ENCODE assay signal across 17 cellular contexts in genomic region chr4:188221090-188221489, GRCh38.
DNase-seq lines count a peak whose midpoint lies in the region; ATAC-seq and TF ChIP-seq lines count a peak whose summit lies in the region.
"Had no signal": no experiment of that assay in that cellular context is flagged by ENCODE, and none has a peak within 500 bp of the region (broad histone marks: within the 10 kb centered on the region; RNA-seq: fewer than 3 reads in every experiment).

No MANE protein-coding gene starts in this region.

- no peak for TF ChIP-seq CTCF in PC-3 (conservative IDR thresholded peaks at IDR 0.05; ENCODE audit: low read depth, low read length)
- no peak for TF ChIP-seq CTCF in MCF 10A (IDR thresholded peaks at IDR 0.05; ENCODE audit: unreplicated experiment)
- no peak for TF ChIP-seq CTCF in smooth muscle cell (IDR thresholded peaks at IDR 0.05; ENCODE audit: borderline replicate concordance, insufficient read depth, poor library complexity, severe bottlenecking)

- no peaks in the 10 kb centered on the region for H3F3A ChIP-seq in PC-3 (ENCODE audit: low read length, unreplicated experiment)
- no peaks in the 10 kb centered on the region for H3F3A ChIP-seq in smooth muscle cell (ENCODE audit: low read depth)

- H3K9ac ChIP-seq in PC-3 (ENCODE audit: low read length), result no peak overlapping the region
- no peak overlapping the region for H3K9ac ChIP-seq in smooth muscle cell (ENCODE audit: low read depth)
- H3K9ac ChIP-seq: BLaER1 had no signal

- POLR2A ChIA-PET in PC-3 (lab: Charles Lee; ENCODE audit: unreplicated experiment) (no interaction called here), MCF 10A (lab: Yijun Ruan, JAX) (interaction anchor here (0.5 to 1.8 kb wide), 4 partner anchors 42 to 879 kb away, joined by 3 to 5 read pairs (median 4); no protein-coding TSS in a partner anchor)

- no peaks in the 10 kb centered on the region for H3K27me3 ChIP-seq in PC-3 (ENCODE audit: low read length)
- no peaks in the 10 kb centered on the region for H3K27me3 ChIP-seq in smooth muscle cell (ENCODE audit: low read depth)
- H3K27me3 ChIP-seq: BLaER1 had no signal

- H3K9me3 Mint-ChIP-seq in MCF 10A (ENCODE audit: unreplicated experiment), result no peaks in the 10 kb centered on the region
- peaks cover 3% of the 10 kb centered on the region for H3K9me3 Mint-ChIP-seq in activated naive CD8-positive, alpha-beta T cell treated with anti-CD3 and anti-CD28 coated beads for 36 hours

- H3K9me3 ChIP-seq in PC-3 (ENCODE audit: low read length), result no peaks in the 10 kb centered on the region
- no peaks in the 10 kb centered on the region for H3K9me3 ChIP-seq in smooth muscle cell (replicated peaks; ENCODE audit: low read depth)
- H3K9me3 ChIP-seq: Caco-2 had no signal

- no peaks in the 10 kb centered on the region for H3K9me2 ChIP-seq in PC-3 (replicated peaks; ENCODE audit: low read length)

- peaks cover 6% of the 10 kb centered on the region for H3K36me3 Mint-ChIP-seq in MCF 10A (ENCODE audit: insufficient read depth, unreplicated experiment)
- H3K36me3 Mint-ChIP-seq in activated naive CD8-positive, alpha-beta T cell treated with anti-CD3 and anti-CD28 coated beads for 36 hours, result peaks cover 1% of the 10 kb centered on the region
- H3K36me3 Mint-ChIP-seq: CD8-positive, alpha-beta memory T cell had no signal

- H3K4me1 Mint-ChIP-seq in MCF 10A (ENCODE audit: insufficient read depth, unreplicated experiment), result no peaks in the 10 kb centered on the region
- H3K4me1 Mint-ChIP-seq in activated naive CD8-positive, alpha-beta T cell treated with anti-CD3 and anti-CD28 coated beads for 36 hours, result no peaks in the 10 kb centered on the region
- H3K4me1 Mint-ChIP-seq: CD8-positive, alpha-beta memory T cell had no signal

- no peak for ATAC-seq in PC-3

- no peak overlapping the region for H3K4me2 ChIP-seq in PC-3 (ENCODE audit: low read length)
- no peak overlapping the region for H3K4me2 ChIP-seq in smooth muscle cell
- H3K4me2 ChIP-seq: BLaER1 had no signal

- no peak overlapping the region for H3K4me3 ChIP-seq in PC-3 (ENCODE audit: low read length)
- H3K4me3 ChIP-seq in smooth muscle cell, result no peak overlapping the region
- H3K4me3 ChIP-seq: BLaER1 had no signal

- no peaks in the 10 kb centered on the region for H3K79me2 ChIP-seq in PC-3 (ENCODE audit: low read length)
- no peaks in the 10 kb centered on the region for H3K79me2 ChIP-seq in smooth muscle cell (ENCODE audit: low read depth)

- intact Hi-C loops in PC-3 (cut with micrococcal nuclease) (no loop called here), MCF 10A (cut with micrococcal nuclease) (no loop called here)

- no peak overlapping the region for H3K4me3 Mint-ChIP-seq in MCF 10A (ENCODE audit: unreplicated experiment)
- no peak overlapping the region for H3K4me3 Mint-ChIP-seq in activated naive CD8-positive, alpha-beta T cell treated with anti-CD3 and anti-CD28 coated beads for 36 hours
- H3K4me3 Mint-ChIP-seq: CD8-positive, alpha-beta memory T cell; HFFc6 had no signal

- H4K20me1 ChIP-seq in PC-3 (ENCODE audit: low read length), result no peaks in the 10 kb centered on the region
- no peaks in the 10 kb centered on the region for H4K20me1 ChIP-seq in smooth muscle cell (ENCODE audit: low read depth)
- H4K20me1 ChIP-seq: BLaER1 had no signal

- H3K36me3 ChIP-seq in PC-3 (ENCODE audit: low read depth, low read length), result no peaks in the 10 kb centered on the region
- no peaks in the 10 kb centered on the region for H3K36me3 ChIP-seq in smooth muscle cell (ENCODE audit: low read depth)
- H3K36me3 ChIP-seq: BLaER1 had no signal

- H3K27ac Mint-ChIP-seq in MCF 10A (ENCODE audit: low read depth, unreplicated experiment), result no peak overlapping the region
- no peak overlapping the region for H3K27ac Mint-ChIP-seq in activated naive CD8-positive, alpha-beta T cell treated with anti-CD3 and anti-CD28 coated beads for 36 hours
- H3K27ac Mint-ChIP-seq: CD8-positive, alpha-beta memory T cell; HFFc6 had no signal

- no peaks in the 10 kb centered on the region for H3K27me3 Mint-ChIP-seq in MCF 10A (ENCODE audit: insufficient read depth, unreplicated experiment)
- no peaks in the 10 kb centered on the region for H3K27me3 Mint-ChIP-seq in activated naive CD8-positive, alpha-beta T cell treated with anti-CD3 and anti-CD28 coated beads for 36 hours
- H3K27me3 Mint-ChIP-seq: CD8-positive, alpha-beta memory T cell had no signal

- DNase-seq in PC-3, result peak; percentile 21
- DNase-seq in MCF 10A (ENCODE audit: unreplicated experiment), result peak; percentile 78
- peak; percentile 40 for DNase-seq in epithelial cell of prostate (ENCODE audit: low read depth, low spot score)
- no peak for DNase-seq in smooth muscle cell (lab: John Stamatoyannopoulos, UW; ENCODE audit: unreplicated experiment)
- no peak for DNase-seq in NCI-H774 (lab: John Stamatoyannopoulos, UW)
- DNase-seq in activated naive CD4-positive, alpha-beta T cell treated with anti-CD3 and anti-CD28 coated beads, Interleukin-2, amount 50 U/mL, for 16 hours, result no peak
- DNase-seq in occipital lobe (lab: John Stamatoyannopoulos, UW), result no peak
- no peak for DNase-seq in activated naive CD8-positive, alpha-beta T cell treated with anti-CD3 and anti-CD28 coated beads for 36 hours
- DNase-seq: 8988T; AML-193; CD8-positive, alpha-beta memory T cell; DND-41; GDM1; HCEC 1CT; HFFc6 had no signal

- 81% methylated on average over 2 of the region's 2 CpGs for WGBS in smooth muscle cell (ENCODE audit: low lambda C conversion rate)

- CTCF ChIA-PET in PC-3 (lab: Charles Lee) (no interaction called here), MCF 10A (lab: Yijun Ruan, JAX) (no interaction called here)

- H3K27ac ChIP-seq in PC-3 (ENCODE audit: low read length), result no peak overlapping the region
- no peak overlapping the region for H3K27ac ChIP-seq in epithelial cell of prostate
- H3K27ac ChIP-seq in smooth muscle cell (ENCODE audit: low read depth), result peak overlapping the region; percentile 28
- H3K27ac ChIP-seq: BLaER1 had no signal

- BruUV-seq in PC-3 (replicated peaks; lab: Mats Ljungman, UMichigan), result no TSS peak
- BruUV-seq in MCF 10A (replicated peaks; lab: Mats Ljungman, UMichigan), result no TSS peak

- H2AFZ ChIP-seq in PC-3 (ENCODE audit: low read length), result no peak overlapping the region
- H2AFZ ChIP-seq in smooth muscle cell (ENCODE audit: low read depth), result no peak overlapping the region

- no peaks in the 10 kb centered on the region for H3K4me1 ChIP-seq in PC-3 (ENCODE audit: insufficient read depth, low read length)
- no peaks in the 10 kb centered on the region for H3K4me1 ChIP-seq in smooth muscle cell (ENCODE audit: low read depth)
- H3K4me1 ChIP-seq: BLaER1 had no signal

Comparison
In these comparisons a context has a peak if more than half of its experiments do, and no peak if none do; other contexts are left out.
1. DNase-seq: peak in PC-3 (single experiment), MCF 10A (single experiment) and epithelial cell of prostate (single experiment); none in smooth muscle cell (single experiment), NCI-H774 (single experiment), activated naive CD4-positive, alpha-beta T cell treated with anti-CD3 and anti-CD28 coated beads, Interleukin-2, amount 50 U/mL, for 16 hours (single experiment), occipital lobe (single experiment) and activated naive CD8-positive, alpha-beta T cell treated with anti-CD3 and anti-CD28 coated beads for 36 hours (single experiment).